Comparison of ENCODE assay signal across 1 cellular context in the genomic region with DNA sequence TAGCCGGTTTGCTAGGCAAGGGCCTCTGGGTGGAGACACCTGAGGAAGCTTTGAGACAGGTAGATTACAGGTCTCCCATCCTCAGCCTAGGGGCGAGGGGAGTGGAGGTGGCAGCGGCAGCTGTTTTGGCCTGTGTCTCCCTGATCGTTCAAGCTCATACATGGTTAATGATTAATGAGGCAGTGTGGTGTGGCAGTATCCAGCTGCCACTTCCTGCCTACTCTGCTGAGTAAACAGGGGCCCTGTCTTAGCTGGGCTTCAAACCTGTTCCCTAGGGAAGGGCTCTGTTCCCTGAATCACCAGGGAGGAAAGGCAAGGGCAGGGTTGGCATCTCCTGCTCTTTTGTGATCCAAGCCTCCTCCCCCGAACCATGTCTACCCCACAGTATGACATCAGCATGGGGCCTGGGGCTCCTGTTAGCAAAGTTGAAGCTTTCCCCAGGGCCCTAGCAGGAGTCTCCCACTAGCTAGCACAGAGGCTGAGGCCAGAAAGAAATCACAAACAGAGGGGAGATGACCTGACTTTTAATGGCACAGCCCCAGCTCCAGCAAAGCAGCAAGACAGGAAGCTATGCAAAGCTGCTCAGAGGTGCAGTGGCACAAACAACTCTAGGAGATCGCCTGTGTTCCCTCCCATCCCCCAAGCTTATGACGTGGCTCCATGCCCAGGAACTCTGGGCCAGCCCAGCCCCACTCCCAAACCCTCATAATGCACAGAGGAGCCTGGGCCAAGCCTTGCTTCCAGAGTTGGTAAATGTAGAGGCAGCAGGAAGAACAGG.
TF ChIP-seq lines count a peak whose summit lies in the region.

No MANE protein-coding gene starts in this region.

TF ChIP-seq in HepG2, 621 proteins besides CTCF, POLR2A, EP300 and RAD21 (continued from another document and continues in another):
- TF ChIP-seq, protein P1, sequence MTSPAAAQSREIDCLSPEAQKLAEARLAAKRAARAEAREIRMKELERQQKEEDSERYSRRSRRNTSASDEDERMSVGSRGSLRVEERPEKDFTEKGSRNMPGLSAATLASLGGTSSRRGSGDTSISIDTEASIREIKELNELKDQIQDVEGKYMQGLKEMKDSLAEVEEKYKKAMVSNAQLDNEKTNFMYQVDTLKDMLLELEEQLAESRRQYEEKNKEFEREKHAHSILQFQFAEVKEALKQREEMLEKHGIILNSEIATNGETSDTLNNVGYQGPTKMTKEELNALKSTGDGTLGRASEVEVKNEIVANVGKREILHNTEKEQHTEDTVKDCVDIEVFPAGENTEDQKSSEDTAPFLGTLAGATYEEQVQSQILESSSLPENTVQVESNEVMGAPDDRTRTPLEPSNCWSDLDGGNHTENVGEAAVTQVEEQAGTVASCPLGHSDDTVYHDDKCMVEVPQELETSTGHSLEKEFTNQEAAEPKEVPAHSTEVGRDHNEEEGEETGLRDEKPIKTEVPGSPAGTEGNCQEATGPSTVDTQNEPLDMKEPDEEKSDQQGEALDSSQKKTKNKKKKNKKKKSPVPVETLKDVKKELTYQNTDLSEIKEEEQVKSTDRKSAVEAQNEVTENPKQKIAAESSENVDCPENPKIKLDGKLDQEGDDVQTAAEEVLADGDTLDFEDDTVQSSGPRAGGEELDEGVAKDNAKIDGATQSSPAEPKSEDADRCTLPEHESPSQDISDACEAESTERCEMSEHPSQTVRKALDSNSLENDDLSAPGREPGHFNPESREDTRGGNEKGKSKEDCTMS (CRISPR knock-in tag; conservative IDR thresholded peaks at IDR 0.05) = no peak
- TF ChIP-seq ZNF747 (CRISPR knock-in tag; IDR thresholded peaks at IDR 0.05; ENCODE audit: borderline replicate concordance) = peak; percentile 85; the same call in 1 of the 2 replicates
- TF ChIP-seq ZFP82 (CRISPR knock-in tag; IDR thresholded peaks at IDR 0.05; ENCODE audit: borderline replicate concordance) = no peak
- TF ChIP-seq KLF9 (CRISPR knock-in tag; IDR thresholded peaks at IDR 0.05; ENCODE audit: low read depth) = no peak
- peak; percentile 96 for TF ChIP-seq HOMEZ (CRISPR knock-in tag; IDR thresholded peaks at IDR 0.05; ENCODE audit: low read depth)
- no peak for TF ChIP-seq CCAR2 (optimal IDR thresholded peaks at IDR 0.05; ENCODE audit: low read depth, low read length)
- TF ChIP-seq NFRKB (IDR thresholded peaks at IDR 0.05) = no peak
- peak; percentile 84 for TF ChIP-seq TARDBP (CRISPR knock-in tag; IDR thresholded peaks at IDR 0.05)
- no peak; the same call in 1 of the 2 replicates for TF ChIP-seq ZBTB7A (CRISPR knock-in tag; IDR thresholded peaks at IDR 0.05)
- peak; percentile 98 for TF ChIP-seq ETV5 (CRISPR knock-in tag; IDR thresholded peaks at IDR 0.05; ENCODE audit: borderline replicate concordance)
- peak; percentile 23 for TF ChIP-seq ATF2 (CRISPR knock-in tag; IDR thresholded peaks at IDR 0.05)
- TF ChIP-seq ZBTB42 (CRISPR knock-in tag; IDR thresholded peaks at IDR 0.05) = peak; percentile 95
- TF ChIP-seq BATF2 (CRISPR knock-in tag; IDR thresholded peaks at IDR 0.05) = no peak
- TF ChIP-seq, protein P2, sequence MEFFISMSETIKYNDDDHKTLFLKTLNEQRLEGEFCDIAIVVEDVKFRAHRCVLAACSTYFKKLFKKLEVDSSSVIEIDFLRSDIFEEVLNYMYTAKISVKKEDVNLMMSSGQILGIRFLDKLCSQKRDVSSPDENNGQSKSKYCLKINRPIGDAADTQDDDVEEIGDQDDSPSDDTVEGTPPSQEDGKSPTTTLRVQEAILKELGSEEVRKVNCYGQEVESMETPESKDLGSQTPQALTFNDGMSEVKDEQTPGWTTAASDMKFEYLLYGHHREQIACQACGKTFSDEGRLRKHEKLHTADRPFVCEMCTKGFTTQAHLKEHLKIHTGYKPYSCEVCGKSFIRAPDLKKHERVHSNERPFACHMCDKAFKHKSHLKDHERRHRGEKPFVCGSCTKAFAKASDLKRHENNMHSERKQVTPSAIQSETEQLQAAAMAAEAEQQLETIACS (CRISPR knock-in tag; IDR thresholded peaks at IDR 0.05) = no peak
- TF ChIP-seq, protein P3, sequence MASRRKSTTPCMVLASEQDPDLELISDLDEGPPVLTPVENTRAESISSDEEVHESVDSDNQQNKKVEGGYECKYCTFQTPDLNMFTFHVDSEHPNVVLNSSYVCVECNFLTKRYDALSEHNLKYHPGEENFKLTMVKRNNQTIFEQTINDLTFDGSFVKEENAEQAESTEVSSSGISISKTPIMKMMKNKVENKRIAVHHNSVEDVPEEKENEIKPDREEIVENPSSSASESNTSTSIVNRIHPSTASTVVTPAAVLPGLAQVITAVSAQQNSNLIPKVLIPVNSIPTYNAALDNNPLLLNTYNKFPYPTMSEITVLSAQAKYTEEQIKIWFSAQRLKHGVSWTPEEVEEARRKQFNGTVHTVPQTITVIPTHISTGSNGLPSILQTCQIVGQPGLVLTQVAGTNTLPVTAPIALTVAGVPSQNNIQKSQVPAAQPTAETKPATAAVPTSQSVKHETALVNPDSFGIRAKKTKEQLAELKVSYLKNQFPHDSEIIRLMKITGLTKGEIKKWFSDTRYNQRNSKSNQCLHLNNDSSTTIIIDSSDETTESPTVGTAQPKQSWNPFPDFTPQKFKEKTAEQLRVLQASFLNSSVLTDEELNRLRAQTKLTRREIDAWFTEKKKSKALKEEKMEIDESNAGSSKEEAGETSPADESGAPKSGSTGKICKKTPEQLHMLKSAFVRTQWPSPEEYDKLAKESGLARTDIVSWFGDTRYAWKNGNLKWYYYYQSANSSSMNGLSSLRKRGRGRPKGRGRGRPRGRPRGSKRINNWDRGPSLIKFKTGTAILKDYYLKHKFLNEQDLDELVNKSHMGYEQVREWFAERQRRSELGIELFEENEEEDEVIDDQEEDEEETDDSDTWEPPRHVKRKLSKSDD (CRISPR knock-in tag; IDR thresholded peaks at IDR 0.05; ENCODE audit: low read depth) = peak; percentile 71; the same call in 1 of the 2 replicates
- peak; percentile 51; the same call in 1 of the 2 replicates for TF ChIP-seq ZNF800 (CRISPR knock-in tag; IDR thresholded peaks at IDR 0.05)
- TF ChIP-seq FOXK1 (CRISPR knock-in tag; IDR thresholded peaks at IDR 0.05; ENCODE audit: borderline replicate concordance, low read depth) = peak; percentile 77; the same call in 1 of the 2 replicates
- TF ChIP-seq ZNF225 (CRISPR knock-in tag; IDR thresholded peaks at IDR 0.05) = peak; percentile 37; the same call in 1 of the 2 replicates
- peak; percentile 93 for TF ChIP-seq ELF4 (CRISPR knock-in tag; IDR thresholded peaks at IDR 0.05; ENCODE audit: borderline replicate concordance)
- TF ChIP-seq ZNF670 (CRISPR knock-in tag; IDR thresholded peaks at IDR 0.05; ENCODE audit: borderline replicate concordance) = peak; percentile 92; the same call in 1 of the 2 replicates
- peak; percentile 92 for TF ChIP-seq ZNF292 (CRISPR knock-in tag; IDR thresholded peaks at IDR 0.05; ENCODE audit: borderline replicate concordance, low read depth)
- no peak for TF ChIP-seq SOX6 (IDR thresholded peaks at IDR 0.05)
- peak; percentile 73 for TF ChIP-seq SOX6 (CRISPR knock-in tag; IDR thresholded peaks at IDR 0.05)
- no peak for TF ChIP-seq MAZ (IDR thresholded peaks at IDR 0.05; ENCODE audit: borderline replicate concordance, low read depth, low read length)
- TF ChIP-seq MAZ (CRISPR knock-in tag; IDR thresholded peaks at IDR 0.05; ENCODE audit: low read depth) = peak; percentile 82
- TF ChIP-seq FOXC1 (CRISPR knock-in tag; IDR thresholded peaks at IDR 0.05; ENCODE audit: borderline replicate concordance) = 0 out of 2 replicates have a peak, but pooled peaks have one; percentile 65
- TF ChIP-seq, protein P4, sequence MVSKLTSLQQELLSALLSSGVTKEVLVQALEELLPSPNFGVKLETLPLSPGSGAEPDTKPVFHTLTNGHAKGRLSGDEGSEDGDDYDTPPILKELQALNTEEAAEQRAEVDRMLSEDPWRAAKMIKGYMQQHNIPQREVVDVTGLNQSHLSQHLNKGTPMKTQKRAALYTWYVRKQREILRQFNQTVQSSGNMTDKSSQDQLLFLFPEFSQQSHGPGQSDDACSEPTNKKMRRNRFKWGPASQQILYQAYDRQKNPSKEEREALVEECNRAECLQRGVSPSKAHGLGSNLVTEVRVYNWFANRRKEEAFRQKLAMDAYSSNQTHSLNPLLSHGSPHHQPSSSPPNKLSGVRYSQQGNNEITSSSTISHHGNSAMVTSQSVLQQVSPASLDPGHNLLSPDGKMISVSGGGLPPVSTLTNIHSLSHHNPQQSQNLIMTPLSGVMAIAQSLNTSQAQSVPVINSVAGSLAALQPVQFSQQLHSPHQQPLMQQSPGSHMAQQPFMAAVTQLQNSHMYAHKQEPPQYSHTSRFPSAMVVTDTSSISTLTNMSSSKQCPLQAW (CRISPR knock-in tag; IDR thresholded peaks at IDR 0.05) = peak; percentile 99
- TF ChIP-seq MAX (IDR thresholded peaks at IDR 0.05) = peak; percentile 71
- peak; percentile 65 for TF ChIP-seq UBTF (CRISPR knock-in tag; IDR thresholded peaks at IDR 0.05)
- no peak for TF ChIP-seq ZFP36L2 (CRISPR knock-in tag; IDR thresholded peaks at IDR 0.05)
- peak; percentile 66; the same call in 1 of the 2 replicates for TF ChIP-seq ZNF350 (CRISPR knock-in tag; IDR thresholded peaks at IDR 0.05; ENCODE audit: borderline replicate concordance, low read depth)
- TF ChIP-seq ZNF205 (CRISPR knock-in tag; IDR thresholded peaks at IDR 0.05) = peak; percentile 51; the same call in 1 of the 2 replicates
- peak; percentile 74 for TF ChIP-seq TMF1 (CRISPR knock-in tag; IDR thresholded peaks at IDR 0.05; ENCODE audit: low read depth)
- TF ChIP-seq DR1 (CRISPR knock-in tag; IDR thresholded peaks at IDR 0.05) = no peak; the same call in 1 of the 2 replicates
- TF ChIP-seq MIER3 (CRISPR knock-in tag; IDR thresholded peaks at IDR 0.05; ENCODE audit: borderline replicate concordance) = peak; percentile 84; the same call in 1 of the 2 replicates
- TF ChIP-seq ERF (CRISPR knock-in tag; IDR thresholded peaks at IDR 0.05) = peak; percentile 95
